In genomic region chr7:29649010-29649716, GRCh38 we compare ENCODE assay signal across 18 cellular contexts.
DNase-seq lines count a peak whose midpoint lies in the region; ATAC-seq and TF ChIP-seq lines count a peak whose summit lies in the region.
"Had no signal": no experiment of that assay in that cellular context is flagged by ENCODE, and none has a peak within 500 bp of the region (broad histone marks: within the 10 kb centered on the region; RNA-seq: fewer than 3 reads in every experiment).

No MANE protein-coding gene starts in this region.

- H3K9ac ChIP-seq in neuronal stem cell (ENCODE audit: low read depth, low read length, poor library complexity) = peak overlapping the region; percentile 70
- H3K9ac ChIP-seq: GM23248 had no signal

- H3K14ac ChIP-seq in neuronal stem cell (ENCODE audit: low read length) = peak overlapping the region; percentile 82

- H3K27ac ChIP-seq in cardiac muscle cell = peak overlapping the region; percentile 12
- H3K27ac ChIP-seq in neuronal stem cell (replicated peaks; ENCODE audit: low read length) = no peak overlapping the region
- no peak overlapping the region for H3K27ac ChIP-seq in aorta (ENCODE audit: low read depth in 1 of 2, low read length in 2 of 2)
- H3K27ac ChIP-seq: GM23248 had no signal

- no peak overlapping the region for H4K91ac ChIP-seq in neuronal stem cell (ENCODE audit: low read depth, low read length, poor library complexity)

- H3K4me3 Mint-ChIP-seq in stimulated activated naive CD8-positive, alpha-beta T cell treated with anti-CD3 and anti-CD28 coated beads, Interleukin-15, amount 100 ng/mL, for 72 hours = no peak overlapping the region
- H3K4me3 Mint-ChIP-seq: CD4-positive, alpha-beta memory T cell; H9 had no signal

- ATAC-seq in stimulated activated naive CD8-positive, alpha-beta T cell treated with anti-CD3 and anti-CD28 coated beads, Interleukin-15, amount 100 ng/mL, for 72 hours = peak; percentile 70
- ATAC-seq in stimulated activated naive CD8-positive, alpha-beta T cell treated with anti-CD3 and anti-CD28 coated beads, Interleukin-15, Interleukin-2, amounts not matched to agents 100 U/mL and 50 U/mL, for 24 hours = no peak
- ATAC-seq in aorta (ENCODE audit: low FRiP score) (peak; percentile 52), GM18519 (IDR thresholded peaks at IDR 0.05; ENCODE audit: low FRiP score, unreplicated experiment) (no peak)
- ATAC-seq: HCT116 had no signal

- H3K27ac Mint-ChIP-seq in stimulated activated naive CD8-positive, alpha-beta T cell treated with anti-CD3 and anti-CD28 coated beads, Interleukin-15, amount 100 ng/mL, for 72 hours = no peak overlapping the region

- H3K9me3 ChIP-seq in cardiac muscle cell (ENCODE audit: low read depth) = no peaks in the 10 kb centered on the region
- H3K9me3 ChIP-seq in neuronal stem cell (replicated peaks in 1 of 2; ENCODE audit: control insufficient read depth in 2 of 2, insufficient read depth in 1 of 2, low read depth in 1 of 2, low read length in 2 of 2) = no peaks in the 10 kb centered on the region
- H3K9me3 ChIP-seq in aorta (ENCODE audit: control insufficient read depth, low read length) = no peaks in the 10 kb centered on the region

- H2BK5ac ChIP-seq in neuronal stem cell (ENCODE audit: low read length) = no peak overlapping the region

- peaks cover 8% of the 10 kb centered on the region for H3K27me3 Mint-ChIP-seq in stimulated activated naive CD8-positive, alpha-beta T cell treated with anti-CD3 and anti-CD28 coated beads, Interleukin-15, amount 100 ng/mL, for 72 hours

- peaks cover 6% of the 10 kb centered on the region for H3K79me1 ChIP-seq in neuronal stem cell (ENCODE audit: low read depth, low read length)

- intact Hi-C loops in cardiac septum (cut with DNase I) = no loop called here
- intact Hi-C loops in aorta (cut with DNase I) = loop anchor here in 1 of 2 donors (10.0 kb wide), 1 partner anchor 276 kb away; no protein-coding TSS in a partner anchor

- H3K27me3 ChIP-seq in cardiac muscle cell (no peaks in the 10 kb centered on the region), neuronal stem cell (ENCODE audit: control insufficient read depth in 3 of 3, insufficient read depth in 3 of 3, low read depth in 1 of 3, low read length in 3 of 3) (no peaks in the 10 kb centered on the region), aorta (ENCODE audit: control insufficient read depth in 1 of 2, insufficient read depth in 2 of 2, low read length in 1 of 2) (no peaks in the 10 kb centered on the region)

- peaks cover 5% of the 10 kb centered on the region for H3K4me1 Mint-ChIP-seq in stimulated activated naive CD8-positive, alpha-beta T cell treated with anti-CD3 and anti-CD28 coated beads, Interleukin-15, amount 100 ng/mL, for 72 hours
- H3K4me1 Mint-ChIP-seq: CD4-positive, alpha-beta memory T cell had no signal

- TF ChIP-seq CTCF in cardiac muscle cell (IDR thresholded peaks at IDR 0.05; ENCODE audit: low read depth, low read length) = no peak

- no peak overlapping the region for H2BK15ac ChIP-seq in neuronal stem cell (ENCODE audit: low read length)

- H3K36me3 ChIP-seq in cardiac muscle cell (no peaks in the 10 kb centered on the region), neuronal stem cell (replicated peaks in 1 of 2; ENCODE audit: control insufficient read depth in 2 of 2, insufficient read depth in 2 of 2, low read length in 2 of 2) (peaks cover 0 to 3% of the 10 kb centered on the region in 2 donors), aorta (ENCODE audit: control insufficient read depth in 1 of 2, insufficient read depth in 2 of 2, low read length in 1 of 2) (no peaks in the 10 kb centered on the region)

- DNase-seq in cardiac muscle cell (ENCODE audit: low read depth in 1 of 2, low spot score in 1 of 2) (no peak), cardiac septum (ENCODE audit: low spot score) (no peak), neuronal stem cell (ENCODE audit: low spot score) (no peak), aorta (no peak)
- DNase-seq in stimulated activated naive CD8-positive, alpha-beta T cell treated with anti-CD3 and anti-CD28 coated beads, Interleukin-15, amount 100 ng/mL, for 72 hours = no peak
- no peak for DNase-seq in stimulated activated naive CD8-positive, alpha-beta T cell treated with anti-CD3 and anti-CD28 coated beads, Interleukin-15, Interleukin-2, amounts not matched to agents 100 U/mL and 50 U/mL, for 24 hours
- DNase-seq in stimulated activated CD4-positive, alpha-beta T cell treated with anti-CD3 and anti-CD28 coated beads, Interleukin-4, amount 100 ng/mL, for 24 hours = no peak
- DNase-seq: C1 segment of cervical spinal cord; Calu3; CD4-positive, alpha-beta memory T cell; COR-L47; DMS53; DMS79 treated with DMSO at 0.1 percent for 48 hours; GF-D8; GM23248; H9 had no signal

- peak overlapping the region; percentile 55 for H3K23ac ChIP-seq in neuronal stem cell (ENCODE audit: low read depth, low read length, poor library complexity)

- H2BK120ac ChIP-seq in neuronal stem cell (ENCODE audit: low read depth, low read length) = no peak overlapping the region

- H3K9me3 Mint-ChIP-seq in stimulated activated naive CD8-positive, alpha-beta T cell treated with anti-CD3 and anti-CD28 coated beads, Interleukin-15, amount 100 ng/mL, for 72 hours = no peaks in the 10 kb centered on the region
- H3K9me3 Mint-ChIP-seq: CD4-positive, alpha-beta memory T cell; H9 had no signal

- no peak overlapping the region for H2AFZ ChIP-seq in neuronal stem cell (ENCODE audit: low read length)
- H2AFZ ChIP-seq: GM23248 had no signal

- no CpG with 5 or more reads among the region's 34 CpGs for WGBS in neuronal stem cell (ENCODE audit: extremely low coverage in 2 of 2, insufficient read length in 2 of 2, insufficient replicate concordance in 1 of 2), 2 donors
- 97% methylated on average over 34 of the region's 34 CpGs for WGBS in aorta, 2 donors

- no peak overlapping the region for H3K4ac ChIP-seq in neuronal stem cell (ENCODE audit: low read length)

- no peak overlapping the region for H2BK12ac ChIP-seq in neuronal stem cell (ENCODE audit: low read length)

- no peak overlapping the region for H4K8ac ChIP-seq in neuronal stem cell (ENCODE audit: low read depth, low read length)

- H2AK5ac ChIP-seq in neuronal stem cell (ENCODE audit: low read depth, low read length) = no peak overlapping the region

- no peak overlapping the region for H3K4me2 ChIP-seq in neuronal stem cell (ENCODE audit: insufficient read depth, low read length, poor library complexity, severe bottlenecking)

- H3K4me3 ChIP-seq in cardiac muscle cell = no peak overlapping the region
- no peak overlapping the region for H3K4me3 ChIP-seq in neuronal stem cell (ENCODE audit: low read length in 2 of 2)
- no peak overlapping the region for H3K4me3 ChIP-seq in aorta (ENCODE audit: low read length in 2 of 2)
- H3K4me3 ChIP-seq: GM23248 had no signal

- H3K4me1 ChIP-seq in cardiac muscle cell (ENCODE audit: low read depth) = peaks cover 42% of the 10 kb centered on the region
- peaks cover 0 to under 1% of the 10 kb centered on the region in 2 donors for H3K4me1 ChIP-seq in neuronal stem cell (ENCODE audit: control insufficient read depth in 2 of 2, insufficient read depth in 1 of 2, low read depth in 1 of 2, low read length in 2 of 2)
- H3K4me1 ChIP-seq in aorta (ENCODE audit: control insufficient read depth in 1 of 2, insufficient read depth in 2 of 2, low read length in 2 of 2) = no peaks in the 10 kb centered on the region

- peak overlapping the region; percentile 57 for H3K18ac ChIP-seq in neuronal stem cell (ENCODE audit: low read length)

Comparison
In these comparisons a context has a peak if more than half of its experiments do, and no peak if none do; other contexts are left out.
1. ATAC-seq: peak in stimulated activated naive CD8-positive, alpha-beta T cell treated with anti-CD3 and anti-CD28 coated beads, Interleukin-15, amount 100 ng/mL, for 72 hours (single experiment) and aorta (single experiment); none in stimulated activated naive CD8-positive, alpha-beta T cell treated with anti-CD3 and anti-CD28 coated beads, Interleukin-15, Interleukin-2, amounts not matched to agents 100 U/mL and 50 U/mL, for 24 hours (single experiment) and GM18519 (single experiment).